Comparison of ENCODE assay signal across 22 cellular contexts in genomic region chr7:138613630-138614029, GRCh38.
"Had no signal": no experiment of that assay in that cellular context is flagged by ENCODE, and none has a peak within 500 bp of the region (broad histone marks: within the 10 kb centered on the region; RNA-seq: fewer than 3 reads in every experiment).

No MANE protein-coding gene starts in this region.

- H3K79me2 ChIP-seq: parathyroid adenoma had no signal

- H3K4me1 ChIP-seq: foreskin keratinocyte, left ventricle myocardium inferior, parathyroid adenoma, sigmoid colon, transverse colon had no signal

- DNase-seq: effector CD4-positive, alpha-beta T cell; endodermal cell; erythroblast; foreskin keratinocyte; immature natural killer cell; left ventricle myocardium inferior; mesenchymal stem cell; naive B cell; occipital lobe; sigmoid colon; stimulated activated CD4-positive, alpha-beta T cell treated with anti-CD3 and anti-CD28 coated beads, Interleukin-2, amount 100 ng/mL, for 24 hours; stimulated activated CD4-positive, alpha-beta T cell treated with anti-CD3 and anti-CD28 coated beads, Interleukin-4, amount 100 ng/mL, for 4 hours; stimulated activated naive B cell treated with anti-CD40 and anti-IgM and Interleukin-4, amounts not matched to agents 10 μg/mL and 1 μg/mL and 100 μg/mL, for 72 hours; stimulated activated naive CD8-positive, alpha-beta T cell treated with anti-CD3 and anti-CD28 coated beads, Interleukin-15, amount 100 ng/mL, for 72 hours; testis; transverse colon had no signal

- H3K4me3 ChIP-seq: coronary artery, left ventricle myocardium inferior, lung, sigmoid colon, skin epidermis, testis, transverse colon had no signal

- H3K9ac ChIP-seq: parathyroid adenoma had no signal

- H3K9me3 ChIP-seq: left ventricle myocardium inferior, sigmoid colon, testis, transverse colon had no signal

- H3K27me3 ChIP-seq: foreskin keratinocyte, sigmoid colon, testis, transverse colon had no signal

- FAIRE-seq: endothelial cell of umbilical vein, keratinocyte had no signal

- H2AFZ ChIP-seq: parathyroid adenoma had no signal

- H3K27ac ChIP-seq: coronary artery, foreskin keratinocyte, left ventricle myocardium inferior, parathyroid adenoma, sigmoid colon, skin epidermis, testis, transverse colon had no signal

- H3K36me3 ChIP-seq: left ventricle myocardium inferior, sigmoid colon, transverse colon had no signal

- ATAC-seq: foreskin keratinocyte; stimulated activated naive B cell treated with anti-CD40 and anti-IgM and Interleukin-4, amounts not matched to agents 10 μg/mL and 1 μg/mL and 100 μg/mL, for 72 hours; stimulated activated naive CD8-positive, alpha-beta T cell treated with anti-CD3 and anti-CD28 coated beads, Interleukin-15, amount 100 ng/mL, for 72 hours had no signal
